ENCODE assay signal across 2 cellular contexts in the genomic region with DNA sequence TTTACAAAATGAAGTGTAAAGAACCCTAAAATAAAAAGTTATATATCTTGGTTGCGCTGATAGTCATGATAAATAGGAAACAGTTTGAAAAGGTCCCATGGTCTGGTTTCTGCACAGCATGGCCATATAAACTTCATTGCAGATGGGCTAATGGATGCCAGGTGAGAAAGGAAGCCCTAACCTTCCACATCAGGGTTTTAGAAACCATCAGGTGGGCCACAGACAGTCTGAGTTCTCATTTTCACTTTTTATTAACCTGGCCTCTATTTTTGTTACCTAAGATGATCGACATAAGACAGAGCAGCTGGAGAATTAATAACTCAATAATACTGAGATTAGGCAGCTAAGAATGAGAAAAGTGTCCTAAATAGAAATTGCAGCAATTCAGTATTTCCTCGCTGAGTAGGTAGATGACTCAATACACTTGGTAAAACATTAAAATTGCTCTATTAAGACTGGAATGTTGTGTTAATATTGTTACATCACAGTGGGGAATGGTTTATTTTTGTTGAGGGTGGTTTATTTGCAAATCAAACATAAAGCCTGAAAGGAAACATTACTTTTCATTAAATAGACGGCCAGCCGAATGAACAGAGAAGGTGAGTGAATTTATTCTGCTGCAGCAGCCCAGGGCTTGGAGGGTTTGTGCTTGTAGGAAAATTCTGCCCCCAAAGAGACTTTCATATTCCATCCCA.
TF ChIP-seq lines count a peak whose summit lies in the region.

No MANE protein-coding gene starts in this region.

TF ChIP-seq in A549, 52 proteins besides CTCF, POLR2A, EP300 and RAD21:
- TF ChIP-seq GATA3 (IDR thresholded peaks at IDR 0.05; ENCODE audit: borderline replicate concordance) (peak; percentile 62), RFX5 (IDR thresholded peaks at IDR 0.05) (no peak), JUNB (IDR thresholded peaks at IDR 0.05) (peak; percentile 45), CEBPB (IDR thresholded peaks at IDR 0.05) (peak; percentile 80 to 83), JUN (IDR thresholded peaks at IDR 0.05) (0 out of 5 replicates have a peak, but pooled peaks have one; percentile 33 to 40), EHMT2 (IDR thresholded peaks at IDR 0.05; ENCODE audit: low read depth) (no peak), FOSL2 (IDR thresholded peaks at IDR 0.05) (no peak), FOSL2 (CRISPR knock-in tag; IDR thresholded peaks at IDR 0.05) (peak; percentile 53)
- TF ChIP-seq, protein P1, sequence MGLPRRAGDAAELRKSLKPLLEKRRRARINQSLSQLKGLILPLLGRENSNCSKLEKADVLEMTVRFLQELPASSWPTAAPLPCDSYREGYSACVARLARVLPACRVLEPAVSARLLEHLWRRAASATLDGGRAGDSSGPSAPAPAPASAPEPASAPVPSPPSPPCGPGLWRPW (IDR thresholded peaks at IDR 0.05), result 0 out of 2 replicates have a peak, but pooled peaks have one; percentile 22
TF ChIP-seq in A549: peak in this region for 6.

TF ChIP-seq in IMR-90, 13 proteins besides CTCF, POLR2A, EP300 and RAD21:
- no peak for TF ChIP-seq NFE2L2 (IDR thresholded peaks at IDR 0.05; ENCODE audit: low read depth, low read length)
- no peak for TF ChIP-seq BHLHE40 (IDR thresholded peaks at IDR 0.05; ENCODE audit: low read depth, low read length)
- peak; percentile 76 for TF ChIP-seq CEBPB (IDR thresholded peaks at IDR 0.05; ENCODE audit: low read depth, low read length)
